ENCODE assay signal across 9 cellular contexts in the genomic region with DNA sequence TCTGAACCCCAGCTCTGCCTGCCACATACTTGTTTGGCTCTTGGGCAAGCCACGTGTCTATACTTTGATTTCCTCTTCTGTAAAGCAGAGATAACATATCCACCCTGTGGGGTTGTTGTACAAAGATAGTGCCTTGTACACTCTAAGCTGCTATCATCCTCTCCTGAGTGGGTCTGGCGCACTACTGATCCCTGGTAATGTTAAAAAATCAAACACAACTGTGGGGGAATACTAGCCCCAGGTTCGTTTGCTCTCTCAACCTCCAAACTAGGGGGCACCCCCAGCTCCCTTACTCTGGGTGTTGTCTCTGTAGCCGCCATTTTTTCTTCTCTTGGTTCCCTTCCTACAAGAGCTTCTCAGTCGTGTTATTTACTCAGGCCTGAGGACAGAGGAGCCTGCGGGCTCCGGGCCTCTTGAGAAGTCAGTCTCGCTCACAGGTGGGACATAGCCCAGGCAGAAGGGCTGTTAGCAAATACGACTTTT. TPM values are rescaled to one million over a fixed set of nuclear protein-coding genes. Genes with fewer than 3 reads are reported as not detected.
A peak's percentile ranks its signal among the peaks of the same experiment; 100 is the strongest.
DNase-seq lines count a peak whose midpoint lies in the region; ATAC-seq and TF ChIP-seq lines count a peak whose summit lies in the region.
"Had no signal": no experiment of that assay in that cellular context is flagged by ENCODE, and none has a peak within 500 bp of the region (broad histone marks: within the 10 kb centered on the region; RNA-seq: fewer than 3 reads in every experiment).

No MANE protein-coding gene starts in this region.

- peak overlapping the region; percentile 92 for H3K27ac ChIP-seq in CD4-positive, alpha-beta memory T cell (ENCODE audit: low read depth, low read length)
- H3K27ac ChIP-seq in neural cell (ENCODE audit: low read length) = no peak overlapping the region

- no peaks in the 10 kb centered on the region for H3K9me3 ChIP-seq in CD4-positive, alpha-beta memory T cell (ENCODE audit: control insufficient read depth in 1 of 2, low read length in 2 of 2)
- no peaks in the 10 kb centered on the region for H3K9me3 ChIP-seq in neural cell (ENCODE audit: low read length)

- peaks cover 3% of the 10 kb centered on the region for H3K79me2 ChIP-seq in neural cell (replicated peaks; ENCODE audit: insufficient read depth, low read length)

- H2AFZ ChIP-seq in neural cell (ENCODE audit: low read depth, low read length) = no peak overlapping the region

- H3K4me3 ChIP-seq in CD4-positive, alpha-beta memory T cell (ENCODE audit: low read length in 2 of 2) = peak overlapping the region; percentile 57 to 94
- peak overlapping the region; percentile 97 for H3K4me3 ChIP-seq in neural cell (ENCODE audit: low read length)

- no peak overlapping the region for H3K9ac ChIP-seq in neural cell (ENCODE audit: low read length)

- H3K4me1 ChIP-seq in CD4-positive, alpha-beta memory T cell (ENCODE audit: insufficient read depth, low read length) = peaks cover 23% of the 10 kb centered on the region

- H3K4me3 Mint-ChIP-seq in CD4-positive, alpha-beta memory T cell = peak overlapping the region; percentile 84 to 95 (median 91)

- H3K4me2 ChIP-seq in neural cell (ENCODE audit: low read length) = no peak overlapping the region

- H3K27me3 ChIP-seq in CD4-positive, alpha-beta memory T cell (ENCODE audit: insufficient read depth, low read length) = no peaks in the 10 kb centered on the region
- H3K27me3 ChIP-seq in neural cell (ENCODE audit: insufficient read depth, low read depth, low read length) = no peaks in the 10 kb centered on the region

- CTCF ChIA-PET in CD4-positive, alpha-beta memory T cell (lab: Charles Lee; ENCODE audit: partially characterized antibody) = interaction anchor here (0.8 to 1.8 kb wide), 6 partner anchors 9 to 120 kb away, joined by 3 to 8 read pairs (median 4); a partner anchor contains a TSS

- peaks cover 38% of the 10 kb centered on the region for H3K36me3 ChIP-seq in CD4-positive, alpha-beta memory T cell (ENCODE audit: insufficient read depth, low read length)
- H3K36me3 ChIP-seq in neural cell (ENCODE audit: insufficient read depth, low read length) = no peaks in the 10 kb centered on the region

- no peaks in the 10 kb centered on the region for H3K27me3 Mint-ChIP-seq in CD4-positive, alpha-beta memory T cell

- peak in 4 of 5 donors; percentile 23 to 39 (median 36) for DNase-seq in CD4-positive, alpha-beta memory T cell
- DNase-seq in NAMALWA (ENCODE audit: low spot score) (peak; percentile 72), NK-92 (lab: John Stamatoyannopoulos, UW; ENCODE audit: unreplicated experiment) (no peak), kidney glomerular epithelial cell (lab: John Stamatoyannopoulos, UW) (no peak)
- peak; percentile 21 for DNase-seq in central memory CD4-positive, alpha-beta T cell
- DNase-seq: hypothalamus had no signal

- H3K4me1 Mint-ChIP-seq in CD4-positive, alpha-beta memory T cell = peaks cover 16 to 42% (median 20%) of the 10 kb centered on the region in 4 donors

- no peaks in the 10 kb centered on the region for H3K9me2 ChIP-seq in neural cell (ENCODE audit: insufficient read depth, low read length)

- ATAC-seq in GM19395 (IDR thresholded peaks at IDR 0.05; ENCODE audit: unreplicated experiment) (no peak), HG03565 (IDR thresholded peaks at IDR 0.05; ENCODE audit: unreplicated experiment) (no peak)

- H3K27ac Mint-ChIP-seq in CD4-positive, alpha-beta memory T cell = peak overlapping the region; percentile 92 to 97 (median 95)

- H3K36me3 Mint-ChIP-seq in CD4-positive, alpha-beta memory T cell = peaks cover 20 to 40% of the 10 kb centered on the region in 2 donors

- POLR2A ChIA-PET in CD4-positive, alpha-beta memory T cell (lab: Charles Lee; ENCODE audit: partially characterized antibody) = interaction anchor here (0.5 to 3.5 kb wide), 13 partner anchors 9 to 1142 kb away, joined by 3 to 32 read pairs (median 5); a partner anchor contains a TSS

- H4K20me1 ChIP-seq in neural cell (ENCODE audit: insufficient read depth) = no peaks in the 10 kb centered on the region

- no peak for TF ChIP-seq CTCF in neural cell (IDR thresholded peaks at IDR 0.05; ENCODE audit: poor library complexity, severe bottlenecking)

- H3F3A ChIP-seq in neural cell (ENCODE audit: insufficient read depth, low read length, poor library complexity, severe bottlenecking) = no peaks in the 10 kb centered on the region

- H3K9me3 Mint-ChIP-seq in CD4-positive, alpha-beta memory T cell = peaks cover 0 to 2% (median 0%) of the 10 kb centered on the region in 8 donors

- TF ChIP-seq RAD21 in neural cell (conservative IDR thresholded peaks at IDR 0.05) = no peak

- TF ChIP-seq EP300 in neural cell (conservative IDR thresholded peaks at IDR 0.05; ENCODE audit: poor library complexity, severe bottlenecking) = no peak

- intact Hi-C loops in CD4-positive, alpha-beta memory T cell (cut with micrococcal nuclease) = loop anchor here (5.0 kb wide), 1 partner anchor 491 kb away; a partner anchor contains a TSS

TF ChIP-seq in neural cell, 6 proteins besides CTCF, POLR2A, EP300 and RAD21:
- no peak for TF ChIP-seq POLR2AphosphoS5 (IDR thresholded peaks at IDR 0.05)

RNA-seq across cellular contexts. Expression of a gene that starts 1.0 kb away (rescaled TPM):
- 10 to 100 TPM; 64.8 to 67.2 TPM for total RNA-seq in CD4-positive, alpha-beta memory T cell
- 10 to 100 TPM in 1 of 2 donors, 1 to 10 TPM in 1; 8.0 to 18.2 TPM for polyA plus RNA-seq in CD4-positive, alpha-beta memory T cell
- 24.6 and 27.7 TPM in 2 replicates for polyA plus RNA-seq in neural cell
- polyA minus RNA-seq in neural cell = 13.4 and 13.8 TPM in 2 replicates

RNA-seq across cellular contexts. Expression of a gene that starts 15.9 kb away (rescaled TPM):
- 1 to 10 TPM; 1.1 to 1.5 TPM for total RNA-seq in CD4-positive, alpha-beta memory T cell
- polyA plus RNA-seq in CD4-positive, alpha-beta memory T cell = not detected
- not detected in 2 replicates for polyA plus RNA-seq in neural cell
- polyA minus RNA-seq in neural cell = 0.81 TPM in 1 of 2 replicates, not detected in the other

RNA-seq across cellular contexts. Expression of a gene that starts 22.8 kb away (rescaled TPM):
- total RNA-seq in CD4-positive, alpha-beta memory T cell = 1 to 10 TPM; 7.8 TPM
- polyA plus RNA-seq in CD4-positive, alpha-beta memory T cell = 1 to 10 TPM in 1 of 2 donors, under 1 TPM in 1; 0.20 to 2.3 TPM
- polyA plus RNA-seq in neural cell = 0.30 TPM in 1 of 2 replicates, not detected in the other
- polyA minus RNA-seq in neural cell = 0.58 TPM in 1 of 2 replicates, not detected in the other

RNA-seq across cellular contexts. Expression of a gene that starts 36.8 kb away (rescaled TPM):
- 100 to 1,000 TPM; 157 to 166 TPM for total RNA-seq in CD4-positive, alpha-beta memory T cell
- 100 to 1,000 TPM; 177 to 250 TPM for polyA plus RNA-seq in CD4-positive, alpha-beta memory T cell
- 124 and 136 TPM in 2 replicates for polyA plus RNA-seq in neural cell
- 104 and 109 TPM in 2 replicates for polyA minus RNA-seq in neural cell

RNA-seq across cellular contexts. Expression of a gene that starts 42.0 kb away (rescaled TPM):
- total RNA-seq in CD4-positive, alpha-beta memory T cell = 10 to 100 TPM; 48.7 to 61.0 TPM
- polyA plus RNA-seq in CD4-positive, alpha-beta memory T cell = 10 to 100 TPM; 89.4 to 94.4 TPM
- polyA plus RNA-seq in neural cell = 79.5 and 84.6 TPM in 2 replicates
- polyA minus RNA-seq in neural cell = 55.0 and 57.5 TPM in 2 replicates

Comparison
In these comparisons a context has a peak if more than half of its experiments do, and no peak if none do; other contexts are left out.
1. DNase-seq: peak in CD4-positive, alpha-beta memory T cell (4 of 5), NAMALWA (single experiment) and central memory CD4-positive, alpha-beta T cell (single experiment); none in NK-92 (single experiment) and kidney glomerular epithelial cell (single experiment).